Comparison of ENCODE assay signal across 25 cellular contexts in the genomic region with DNA sequence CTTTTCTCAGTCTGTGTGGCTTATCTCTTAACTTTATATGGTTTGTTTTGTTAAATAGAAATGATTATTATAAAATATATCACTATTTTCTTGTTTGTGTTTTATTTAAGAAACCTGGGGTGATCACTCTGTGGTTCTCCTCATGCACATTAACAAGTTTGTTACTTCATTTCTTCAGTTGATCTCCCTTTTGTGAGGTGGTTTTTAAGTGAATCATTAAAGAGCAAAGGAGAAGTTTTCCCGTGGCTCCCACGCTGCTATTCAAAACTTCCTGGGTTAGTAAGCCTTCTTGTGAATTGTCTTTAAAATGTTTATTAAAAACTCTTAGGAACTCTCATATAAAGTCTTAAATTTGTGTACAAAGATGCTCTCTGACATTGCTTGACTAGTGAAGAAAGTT.
"Had no signal": no experiment of that assay in that cellular context is flagged by ENCODE, and none has a peak within 500 bp of the region (broad histone marks: within the 10 kb centered on the region; RNA-seq: fewer than 3 reads in every experiment).

No MANE protein-coding gene starts in this region.

- H3K9me3 ChIP-seq: esophagus muscularis mucosa, prostate gland, suprapubic skin, transverse colon, uterus had no signal

- ATAC-seq: activated CD4-positive, CD25-positive, alpha-beta regulatory T cell treated with anti-CD3 and anti-CD28 coated beads, Interleukin-2, amount 50 U/mL, for 24 hours; activated CD8-positive, alpha-beta T cell treated with anti-CD3 and anti-CD28 coated beads, Interleukin-2, amount 10 ng/mL, durations not matched to agents 7 days and 5 days; right cardiac atrium had no signal

- H2AFZ ChIP-seq: hepatocyte had no signal

- H3K27me3 Mint-ChIP-seq: activated CD4-positive, alpha-beta T cell treated with anti-CD3 and anti-CD28 coated beads, Interleukin-2, amount 10 ng/mL, durations not matched to agents 7 days and 5 days; activated T-cell treated with anti-CD3 and anti-CD28 coated beads, Interleukin-2, amount 50 U/mL, for 24 hours; brain; stimulated activated naive CD8-positive, alpha-beta T cell treated with anti-CD3 and anti-CD28 coated beads, Interleukin-15, Interleukin-2, amounts not matched to agents 100 ng/mL and 50 ng/mL, for 24 hours had no signal

- H3K27me3 ChIP-seq: esophagus muscularis mucosa, hepatocyte, suprapubic skin, transverse colon, uterus had no signal

- H3K4me1 ChIP-seq: prostate gland, uterus had no signal

- H3K4me3 ChIP-seq: coronary artery, esophagus muscularis mucosa, hepatocyte, prostate gland, skin epidermis, suprapubic skin, transverse colon, uterus had no signal

- H3K4me3 Mint-ChIP-seq: activated CD4-positive, alpha-beta T cell treated with anti-CD3 and anti-CD28 coated beads, Interleukin-2, amount 10 ng/mL, durations not matched to agents 7 days and 5 days; activated CD8-positive, alpha-beta T cell treated with anti-CD3 and anti-CD28 coated beads, Interleukin-2, amount 10 ng/mL, durations not matched to agents 7 days and 5 days; activated T-cell treated with anti-CD3 and anti-CD28 coated beads, Interleukin-2, amount 50 U/mL, for 24 hours; brain; neural crest cell; stimulated activated naive CD8-positive, alpha-beta T cell treated with anti-CD3 and anti-CD28 coated beads, Interleukin-15, Interleukin-2, amounts not matched to agents 100 ng/mL and 50 ng/mL, for 24 hours had no signal

- H3K36me3 ChIP-seq: esophagus muscularis mucosa, prostate gland, suprapubic skin, transverse colon, uterus had no signal

- H3K4me2 ChIP-seq: hepatocyte had no signal

- H3K27ac ChIP-seq: coronary artery, esophagus muscularis mucosa, hepatocyte, prostate gland, skin epidermis, suprapubic skin, transverse colon, uterus had no signal

- H3K9me3 Mint-ChIP-seq: activated CD4-positive, alpha-beta T cell treated with anti-CD3 and anti-CD28 coated beads, Interleukin-2, amount 10 ng/mL, durations not matched to agents 7 days and 5 days; activated T-cell treated with anti-CD3 and anti-CD28 coated beads, Interleukin-2, amount 50 U/mL, for 24 hours; activated T-helper 2 cell treated with anti-CD3 and anti-CD28 coated beads, Interferon-gamma antibody, Interleukin-2, Interleukin-4, amounts not matched to agents 10 μg/mL and 5 μg/mL and 100 μg/mL, durations not matched to agents 14 hours and 24 hours and 36 hours; neural crest cell; stimulated activated naive CD8-positive, alpha-beta T cell treated with anti-CD3 and anti-CD28 coated beads, Interleukin-15, Interleukin-2, amounts not matched to agents 100 ng/mL and 50 ng/mL, for 24 hours had no signal

- H3K27ac Mint-ChIP-seq: activated CD4-positive, alpha-beta T cell treated with anti-CD3 and anti-CD28 coated beads, Interleukin-2, amount 10 ng/mL, durations not matched to agents 7 days and 5 days; activated CD8-positive, alpha-beta T cell treated with anti-CD3 and anti-CD28 coated beads, Interleukin-2, amount 10 ng/mL, durations not matched to agents 7 days and 5 days; activated T-helper 2 cell treated with anti-CD3 and anti-CD28 coated beads, Interferon-gamma antibody, Interleukin-2, Interleukin-4, amounts not matched to agents 10 μg/mL and 5 μg/mL and 100 μg/mL, durations not matched to agents 14 hours and 24 hours and 36 hours; brain; stimulated activated naive CD8-positive, alpha-beta T cell treated with anti-CD3 and anti-CD28 coated beads, Interleukin-15, Interleukin-2, amounts not matched to agents 100 ng/mL and 50 ng/mL, for 24 hours had no signal

- DNase-seq: activated CD4-positive, alpha-beta T cell treated with anti-CD3 and anti-CD28 coated beads, Interleukin-2, amount 10 ng/mL, durations not matched to agents 7 days and 5 days; activated CD8-positive, alpha-beta T cell treated with anti-CD3 and anti-CD28 coated beads, Interleukin-2, amount 10 ng/mL, durations not matched to agents 7 days and 5 days; activated naive CD4-positive, alpha-beta T cell treated with Interleukin-2 at 50 U/mL for 16 hours; activated T-cell treated with anti-CD3 and anti-CD28 coated beads, Interleukin-2, amount 50 U/mL, for 24 hours; anterior cingulate cortex; central memory CD4-positive, alpha-beta T cell; effector CD4-positive, alpha-beta T cell; foreskin fibroblast; islet precursor cell; right cardiac atrium; stimulated activated CD4-positive, alpha-beta T cell treated with anti-CD3 and anti-CD28 coated beads, Interleukin-15, amount 100 ng/mL, for 24 hours; stimulated activated CD4-positive, alpha-beta T cell treated with anti-CD3 and anti-CD28 coated beads, Interleukin-2, amount 100 ng/mL, for 48 hours; transverse colon; uterus had no signal
